Comparison of ENCODE assay signal across 7 cellular contexts in the genomic region with DNA sequence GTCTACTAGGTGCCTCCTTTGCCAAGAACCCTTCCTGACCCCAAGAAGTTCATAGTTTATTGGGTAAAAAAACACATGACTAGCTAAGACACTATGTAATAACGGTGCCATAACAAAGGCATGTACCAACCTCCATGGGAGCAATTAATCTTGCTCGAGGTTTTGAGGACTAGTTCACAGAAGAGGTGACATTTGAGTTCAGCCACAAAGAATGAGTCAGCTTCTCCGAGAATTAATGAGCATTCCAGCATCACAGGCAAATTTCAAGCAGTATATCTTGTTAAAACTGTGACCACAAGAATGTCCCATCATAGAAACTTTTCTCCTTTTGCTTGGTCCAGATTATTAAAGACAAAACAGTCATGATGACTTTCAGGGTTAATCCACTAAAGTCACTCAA.
DNase-seq lines count a peak whose midpoint lies in the region; ATAC-seq, FAIRE-seq and TF ChIP-seq lines count a peak whose summit lies in the region.

No MANE protein-coding gene starts in this region.

- H3K9ac ChIP-seq in HCT116 (ENCODE audit: low read length) (no peak overlapping the region), endothelial cell of umbilical vein (replicated peaks; ENCODE audit: extremely low read depth, insufficient read depth, low read length) (no peak overlapping the region), smooth muscle cell (ENCODE audit: low read depth) (no peak overlapping the region)

- H3K4me3 ChIP-seq in HCT116 (replicated peaks in 1 of 2; ENCODE audit: low read depth in 1 of 2, low read length in 2 of 2): peak overlapping the region in 1 of 2 experiments; percentile 3; a peak in 1 of 4 replicates
- no peak overlapping the region for H3K4me3 ChIP-seq in SJSA1
- H3K4me3 ChIP-seq in endothelial cell of umbilical vein (replicated peaks in 1 of 3; ENCODE audit: insufficient read depth in 1 of 3, low read depth in 1 of 3, low read length in 3 of 3): no peak overlapping the region
- H3K4me3 ChIP-seq in smooth muscle cell: no peak overlapping the region

- TF ChIP-seq CTCF in HCT116 (IDR thresholded peaks at IDR 0.05 in 2 of 3, conservative IDR thresholded peaks at IDR 0.05 in 1 of 3; ENCODE audit: borderline replicate concordance in 1 of 3, insufficient read depth in 1 of 3, low read depth in 2 of 3, low read length in 2 of 3): no peak
- TF ChIP-seq CTCF in endothelial cell of umbilical vein (IDR thresholded peaks at IDR 0.05; ENCODE audit: extremely low read depth in 1 of 2, insufficient read depth in 1 of 2, low read depth in 1 of 2, low read length in 2 of 2): no peak
- TF ChIP-seq CTCF in smooth muscle cell (IDR thresholded peaks at IDR 0.05; ENCODE audit: borderline replicate concordance, insufficient read depth, poor library complexity, severe bottlenecking): no peak

- RAD21 ChIA-PET in HCT116 (lab: Charles Lee; ENCODE audit: low non-redundant PET in 1 of 2, low total read pairs in 2 of 2, uncharacterized antibody in 2 of 2, unreplicated experiment in 2 of 2): no interaction called here

- WGBS in smooth muscle cell (ENCODE audit: low lambda C conversion rate): 7% methylated on average over 3 of the region's 3 CpGs

- H3K79me2 ChIP-seq in HCT116 (ENCODE audit: insufficient read depth, low read length) (no peaks in the 10 kb centered on the region), endothelial cell of umbilical vein (ENCODE audit: control insufficient read depth, insufficient read depth, low read length) (no peaks in the 10 kb centered on the region), smooth muscle cell (ENCODE audit: low read depth) (no peaks in the 10 kb centered on the region)

- H3K36me3 ChIP-seq in HCT116 (ENCODE audit: control insufficient read depth in 1 of 2, insufficient read depth in 2 of 2, low read length in 2 of 2) (no peaks in the 10 kb centered on the region), SJSA1 (no peaks in the 10 kb centered on the region), endothelial cell of umbilical vein (ENCODE audit: control insufficient read depth in 2 of 2, extremely low read depth in 1 of 2, insufficient read depth in 2 of 2, low read length in 2 of 2) (no peaks in the 10 kb centered on the region), smooth muscle cell (ENCODE audit: low read depth) (no peaks in the 10 kb centered on the region)

- peak; percentile 84 for ATAC-seq in HCT116
- ATAC-seq in HG03342 (IDR thresholded peaks at IDR 0.05; ENCODE audit: unreplicated experiment): no peak
- no peak for ATAC-seq in Right ventricle myocardium inferior

- CTCF ChIA-PET in HCT116 (lab: Charles Lee): no interaction called here
- CTCF ChIA-PET in endothelial cell of umbilical vein (lab: Charles Lee): interaction anchor here (0.7 kb wide), 1 partner anchor 115 kb away, joined by 3 read pairs; no protein-coding TSS in a partner anchor

- DNase-seq in HCT116 (ENCODE audit: low read depth, low spot score): peak; percentile 23
- peak in 1 of 2 experiments; percentile 63 for DNase-seq in SJSA1 (ENCODE audit: low read depth in 1 of 2, low spot score in 2 of 2)
- DNase-seq in endothelial cell of umbilical vein (ENCODE audit: low read depth, low spot score): peak; percentile 13
- no peak for DNase-seq in smooth muscle cell (lab: John Stamatoyannopoulos, UW; ENCODE audit: unreplicated experiment)
- DNase-seq in Right ventricle myocardium inferior (ENCODE audit: missing footprints): no peak
- DNase-seq in posterior vena cava (ENCODE audit: low spot score): no peak

- no peak for FAIRE-seq in endothelial cell of umbilical vein (lab: Jason Lieb, UNC)

- peaks cover 4% of the 10 kb centered on the region for H3F3A ChIP-seq in smooth muscle cell (ENCODE audit: low read depth)

- no peak for TF ChIP-seq RAD21 in HCT116 (IDR thresholded peaks at IDR 0.05; ENCODE audit: low read depth)

- H4K20me1 ChIP-seq in HCT116 (ENCODE audit: insufficient read depth): no peaks in the 10 kb centered on the region
- H4K20me1 ChIP-seq in endothelial cell of umbilical vein (replicated peaks; ENCODE audit: control insufficient read depth, extremely low read depth, insufficient read depth, low read length): no peaks in the 10 kb centered on the region
- no peaks in the 10 kb centered on the region for H4K20me1 ChIP-seq in smooth muscle cell (ENCODE audit: low read depth)

- H3K4me2 ChIP-seq in HCT116 (ENCODE audit: low read length) (peak overlapping the region; percentile 48), endothelial cell of umbilical vein (ENCODE audit: insufficient read depth, low read length) (no peak overlapping the region), smooth muscle cell (peak overlapping the region; percentile 37)

- no TSS peak for BruUV-seq in HCT116 (replicated peaks; lab: Mats Ljungman, UMichigan)
- no TSS peak for BruUV-seq in endothelial cell of umbilical vein (replicated peaks; lab: Mats Ljungman, UMichigan)

- H2AFZ ChIP-seq in HCT116 (ENCODE audit: low read depth, low read length, poor library complexity, severe bottlenecking) (peak overlapping the region; percentile 85), endothelial cell of umbilical vein (ENCODE audit: low read depth, low read length) (no peak overlapping the region), smooth muscle cell (ENCODE audit: low read depth) (no peak overlapping the region)

- TF ChIP-seq POLR2A in HCT116 (IDR thresholded peaks at IDR 0.05; ENCODE audit: borderline replicate concordance, extremely low read depth, insufficient read depth, insufficient read length): no peak
- no peak for TF ChIP-seq POLR2A in endothelial cell of umbilical vein (IDR thresholded peaks at IDR 0.05; ENCODE audit: low read depth, low read length)

- H3K4me1 ChIP-seq in HCT116 (ENCODE audit: control insufficient read depth in 1 of 2, insufficient read depth in 2 of 2, low read length in 2 of 2) (peaks cover 5 to 24% of the 10 kb centered on the region in 2 experiments; a peak in 3 of 4 replicates), SJSA1 (replicated peaks) (peaks cover 11% of the 10 kb centered on the region), endothelial cell of umbilical vein (ENCODE audit: control insufficient read depth, extremely low read depth, insufficient read depth, low read length) (peaks cover 7% of the 10 kb centered on the region), smooth muscle cell (ENCODE audit: low read depth) (peaks cover 12% of the 10 kb centered on the region)

- dilution Hi-C loops in endothelial cell of umbilical vein (cut with MboI; ENCODE audit: extremely low pct_ligation_motif_present, low sequenced_read_pairs): no loop called here

- no peaks in the 10 kb centered on the region for H3K9me3 ChIP-seq in HCT116 (ENCODE audit: control insufficient read depth in 1 of 2, insufficient read depth in 1 of 2, low read depth in 1 of 2, low read length in 2 of 2)
- no peaks in the 10 kb centered on the region for H3K9me3 ChIP-seq in SJSA1 (replicated peaks)
- no peaks in the 10 kb centered on the region for H3K9me3 ChIP-seq in endothelial cell of umbilical vein (replicated peaks; ENCODE audit: control insufficient read depth, insufficient read depth, low read length)
- no peaks in the 10 kb centered on the region for H3K9me3 ChIP-seq in smooth muscle cell (replicated peaks; ENCODE audit: low read depth)

- POLR2A ChIA-PET in HCT116 (lab: Charles Lee) (no interaction called here), endothelial cell of umbilical vein (lab: Charles Lee) (no interaction called here)

- H3K9me2 ChIP-seq in HCT116 (ENCODE audit: insufficient read depth): no peaks in the 10 kb centered on the region

- intact Hi-C loops in HCT116 (cut with micrococcal nuclease): no loop called here
- intact Hi-C loops in endothelial cell of umbilical vein (cut with micrococcal nuclease): no loop called here
- intact Hi-C loops in Right ventricle myocardium inferior (cut with DNase I): no loop called here
- intact Hi-C loops in posterior vena cava (cut with DNase I): no loop called here

- H3K9me1 ChIP-seq in endothelial cell of umbilical vein (replicated peaks; ENCODE audit: control insufficient read depth, extremely low read depth, insufficient read depth, low read length): no peaks in the 10 kb centered on the region

- H3K27ac ChIP-seq in HCT116 (ENCODE audit: low read depth, low read length) (no peak overlapping the region), SJSA1 (peak overlapping the region; percentile 17; the same call in 1 of the 2 replicates), endothelial cell of umbilical vein (ENCODE audit: insufficient read depth, low read depth, low read length) (no peak overlapping the region), smooth muscle cell (ENCODE audit: low read depth) (peak overlapping the region; percentile 47)

- H3K27me3 ChIP-seq in HCT116 (ENCODE audit: insufficient read depth, low read length) (no peaks in the 10 kb centered on the region), SJSA1 (replicated peaks) (no peaks in the 10 kb centered on the region), endothelial cell of umbilical vein (ENCODE audit: control insufficient read depth in 2 of 2, insufficient read depth in 2 of 2, low read length in 2 of 2) (peaks cover 2 to 11% of the 10 kb centered on the region in 2 experiments), smooth muscle cell (ENCODE audit: low read depth) (no peaks in the 10 kb centered on the region)

TF ChIP-seq in HCT116, 20 proteins besides CTCF, POLR2A, EP300 and RAD21 (continues in another document):
- TF ChIP-seq FOSL1 (IDR thresholded peaks at IDR 0.05; ENCODE audit: low read depth): peak; percentile 33; the same call in 1 of the 2 replicates
- TF ChIP-seq JUND (IDR thresholded peaks at IDR 0.05): peak; percentile 34; the same call in 1 of the 2 replicates

TF ChIP-seq in endothelial cell of umbilical vein, 7 proteins besides CTCF, POLR2A, EP300 and RAD21:
- no peak for TF ChIP-seq GATA2 (IDR thresholded peaks at IDR 0.05; ENCODE audit: insufficient read depth, insufficient read length, low read depth, low read length)
- no peak for TF ChIP-seq JUN (IDR thresholded peaks at IDR 0.05; ENCODE audit: borderline replicate concordance, insufficient read depth, insufficient read length, low read depth)
- no peak for TF ChIP-seq MYC (IDR thresholded peaks at IDR 0.05; ENCODE audit: low read depth, low read length)
- TF ChIP-seq, protein P1, sequence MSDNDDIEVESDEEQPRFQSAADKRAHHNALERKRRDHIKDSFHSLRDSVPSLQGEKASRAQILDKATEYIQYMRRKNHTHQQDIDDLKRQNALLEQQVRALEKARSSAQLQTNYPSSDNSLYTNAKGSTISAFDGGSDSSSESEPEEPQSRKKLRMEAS (IDR thresholded peaks at IDR 0.05; ENCODE audit: insufficient read depth, insufficient read length): no peak
- no peak for TF ChIP-seq POLR2AphosphoS5 (IDR thresholded peaks at IDR 0.05; ENCODE audit: insufficient read depth, low read depth, low read length)
- no peak for TF ChIP-seq EZH2 (IDR thresholded peaks at IDR 0.05; ENCODE audit: borderline replicate concordance, low read depth, low read length, severe bottlenecking)
- TF ChIP-seq FOS (IDR thresholded peaks at IDR 0.05; ENCODE audit: borderline replicate concordance, insufficient read depth, low read length): no peak

Comparison
In these comparisons a context has a peak if more than half of its experiments do, and no peak if none do; other contexts are left out.
1. DNase-seq: peak in HCT116 (single experiment) and endothelial cell of umbilical vein (single experiment); none in smooth muscle cell (single experiment), Right ventricle myocardium inferior (single experiment) and posterior vena cava (single experiment).
2. H3K27ac ChIP-seq: peak in SJSA1 (single experiment) and smooth muscle cell (single experiment); none in HCT116 (single experiment) and endothelial cell of umbilical vein (single experiment).